1 cellular context compared by ENCODE assay signal in genomic region chr1:245961137-245961540, GRCh38.
TF ChIP-seq lines count a peak whose summit lies in the region.

No MANE protein-coding gene starts in this region.

TF ChIP-seq in K562, 482 proteins besides CTCF, POLR2A, EP300 and RAD21 (continued from another document):
- TF ChIP-seq ELK1 (CRISPR knock-in tag; IDR thresholded peaks at IDR 0.05) (no peak), ZNF224 (CRISPR knock-in tag; IDR thresholded peaks at IDR 0.05) (no peak), NR2C1 (IDR thresholded peaks at IDR 0.05) (no peak), NR2C1 (tag; IDR thresholded peaks at IDR 0.05) (peak; percentile 67), MAFK (IDR thresholded peaks at IDR 0.05; ENCODE audit: low read length) (no peak), PHF8 (IDR thresholded peaks at IDR 0.05; ENCODE audit: borderline replicate concordance, low read length) (no peak), POLR3A (IDR thresholded peaks at IDR 0.05; ENCODE audit: borderline replicate concordance, extremely low read depth, insufficient read depth, insufficient read length) (no peak), KDM1A (IDR thresholded peaks at IDR 0.05) (0 out of 4 replicates have a peak, but pooled peaks of 1 of the 2 experiments have one; percentile 19), RFX5 (IDR thresholded peaks at IDR 0.05; ENCODE audit: low read depth, low read length) (no peak), TCF3 (CRISPR knock-in tag; IDR thresholded peaks at IDR 0.05) (peak; percentile 49; the same call in 1 of the 2 replicates), CHD4 (IDR thresholded peaks at IDR 0.05; ENCODE audit: insufficient read depth, insufficient replicate concordance, low read depth, low read length, poor library complexity, severe bottlenecking) (no peak), MEIS2 (IDR thresholded peaks at IDR 0.05; ENCODE audit: partially characterized antibody) (peak; percentile 70), KAT8 (IDR thresholded peaks at IDR 0.05; ENCODE audit: low read depth) (no peak), SRSF3 (IDR thresholded peaks at IDR 0.05; ENCODE audit: insufficient read depth, low read length) (no peak), CBFA2T3 (IDR thresholded peaks at IDR 0.05) (peak; percentile 71), RCOR1 (IDR thresholded peaks at IDR 0.05; ENCODE audit: borderline replicate concordance in 1 of 2, low read depth in 2 of 2, low read length in 2 of 2) (peak in 1 of 2 experiments; percentile 59; a peak in 1 of 4 replicates), FOXJ2 (tag; IDR thresholded peaks at IDR 0.05) (no peak), CEBPG (CRISPR knock-in tag; IDR thresholded peaks at IDR 0.05) (peak; percentile 50; the same call in 1 of the 2 replicates), CEBPG (tag; conservative IDR thresholded peaks at IDR 0.05 in 1 of 2, IDR thresholded peaks at IDR 0.05 in 1 of 2) (no peak), EGR1 (conservative IDR thresholded peaks at IDR 0.05) (no peak), MLLT1 (IDR thresholded peaks at IDR 0.05) (no peak), ZNF431 (CRISPR knock-in tag; IDR thresholded peaks at IDR 0.05) (no peak), PBX2 (CRISPR knock-in tag; IDR thresholded peaks at IDR 0.05; ENCODE audit: low read depth) (no peak), PBX2 (tag; conservative IDR thresholded peaks at IDR 0.05; ENCODE audit: low read depth) (peak; percentile 65), ZC3H4 (CRISPR knock-in tag; IDR thresholded peaks at IDR 0.05; ENCODE audit: borderline replicate concordance) (no peak), ARID1B (IDR thresholded peaks at IDR 0.05) (peak; percentile 38), TEAD4 (IDR thresholded peaks at IDR 0.05; ENCODE audit: low read length) (peak; percentile 61; the same call in 1 of the 2 replicates), TEAD4 (CRISPR knock-in tag; IDR thresholded peaks at IDR 0.05; ENCODE audit: borderline replicate concordance) (no peak), ZNF212 (CRISPR knock-in tag; IDR thresholded peaks at IDR 0.05) (no peak), NCOR1 (IDR thresholded peaks at IDR 0.05) (peak; percentile 26; the same call in 1 of the 2 replicates), NKRF (IDR thresholded peaks at IDR 0.05; ENCODE audit: borderline replicate concordance) (no peak), XRCC4 (IDR thresholded peaks at IDR 0.05; ENCODE audit: extremely low read depth, insufficient read depth, insufficient read length) (no peak), GATAD2B (IDR thresholded peaks at IDR 0.05; ENCODE audit: borderline replicate concordance) (no peak), SOX6 (IDR thresholded peaks at IDR 0.05) (peak; percentile 26; the same call in 1 of the 2 replicates), NR2C2 (CRISPR knock-in tag; IDR thresholded peaks at IDR 0.05) (no peak), NR2C2 (tag; IDR thresholded peaks at IDR 0.05) (peak; percentile 58; the same call in 1 of the 2 replicates), ZNF583 (CRISPR knock-in tag; IDR thresholded peaks at IDR 0.05) (no peak), ZNF584 (CRISPR knock-in tag; IDR thresholded peaks at IDR 0.05; ENCODE audit: low read depth) (0 out of 2 replicates have a peak, but pooled peaks have one; percentile 39)
- TF ChIP-seq, protein P1, sequence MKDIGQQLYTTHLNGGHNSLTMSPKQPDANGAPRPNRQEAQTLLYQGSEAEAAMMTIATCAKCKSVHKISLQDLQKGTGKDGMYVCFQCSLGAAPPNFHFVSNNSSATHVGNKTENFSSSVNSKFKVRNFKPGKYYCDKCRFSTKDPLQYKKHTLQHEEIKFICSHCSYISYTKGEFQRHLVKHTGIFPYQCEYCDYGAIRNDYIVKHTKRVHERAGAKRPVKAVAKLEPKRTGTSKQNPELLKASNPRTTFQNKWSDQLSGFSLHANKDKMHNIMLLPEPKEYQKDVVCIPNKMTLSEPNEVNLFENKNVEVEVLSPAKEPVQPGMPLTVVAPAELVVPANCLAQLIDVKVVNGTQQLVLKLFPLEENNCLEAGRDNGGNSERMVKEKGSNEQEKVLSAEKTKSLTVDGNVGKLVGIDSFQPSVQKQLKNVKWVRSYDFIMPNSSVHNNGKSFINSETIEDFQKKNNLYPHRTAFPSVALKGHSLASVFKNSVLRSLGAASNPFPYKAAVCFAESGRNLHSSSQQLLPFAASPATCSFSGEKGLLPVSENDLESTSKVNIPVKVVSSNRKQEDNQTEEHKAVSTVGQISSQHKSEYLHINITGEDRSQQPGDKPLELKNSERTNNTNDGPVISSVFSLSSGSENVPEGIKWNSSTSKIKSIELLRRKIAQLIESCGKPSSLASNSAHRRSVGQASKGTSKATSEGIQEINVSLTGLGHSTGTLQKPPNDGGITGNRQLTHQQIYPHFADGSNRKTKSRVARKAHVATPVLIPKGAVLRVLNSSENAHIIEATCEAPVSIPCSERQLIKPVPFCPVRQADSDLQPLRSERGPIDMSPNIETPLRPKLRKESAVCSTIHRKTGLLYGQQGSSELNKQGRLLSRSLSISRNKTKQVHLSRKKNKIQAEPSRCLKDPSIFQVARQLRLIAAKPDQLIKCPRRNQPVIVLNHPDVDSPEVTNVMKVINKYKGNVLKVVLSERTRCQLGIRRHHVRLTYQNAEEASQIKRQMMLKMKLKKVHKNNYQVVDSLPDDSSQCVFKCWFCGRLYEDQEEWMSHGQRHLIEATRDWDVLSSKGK (CRISPR knock-in tag; IDR thresholded peaks at IDR 0.05) = no peak
- TF ChIP-seq, protein P2, sequence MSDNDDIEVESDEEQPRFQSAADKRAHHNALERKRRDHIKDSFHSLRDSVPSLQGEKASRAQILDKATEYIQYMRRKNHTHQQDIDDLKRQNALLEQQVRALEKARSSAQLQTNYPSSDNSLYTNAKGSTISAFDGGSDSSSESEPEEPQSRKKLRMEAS (CRISPR knock-in tag; IDR thresholded peaks at IDR 0.05) = no peak
- TF ChIP-seq, protein P3, sequence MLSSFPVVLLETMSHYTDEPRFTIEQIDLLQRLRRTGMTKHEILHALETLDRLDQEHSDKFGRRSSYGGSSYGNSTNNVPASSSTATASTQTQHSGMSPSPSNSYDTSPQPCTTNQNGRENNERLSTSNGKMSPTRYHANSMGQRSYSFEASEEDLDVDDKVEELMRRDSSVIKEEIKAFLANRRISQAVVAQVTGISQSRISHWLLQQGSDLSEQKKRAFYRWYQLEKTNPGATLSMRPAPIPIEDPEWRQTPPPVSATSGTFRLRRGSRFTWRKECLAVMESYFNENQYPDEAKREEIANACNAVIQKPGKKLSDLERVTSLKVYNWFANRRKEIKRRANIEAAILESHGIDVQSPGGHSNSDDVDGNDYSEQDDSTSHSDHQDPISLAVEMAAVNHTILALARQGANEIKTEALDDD (IDR thresholded peaks at IDR 0.05) = no peak
